20 cellular contexts compared by ENCODE assay signal in the genomic region with DNA sequence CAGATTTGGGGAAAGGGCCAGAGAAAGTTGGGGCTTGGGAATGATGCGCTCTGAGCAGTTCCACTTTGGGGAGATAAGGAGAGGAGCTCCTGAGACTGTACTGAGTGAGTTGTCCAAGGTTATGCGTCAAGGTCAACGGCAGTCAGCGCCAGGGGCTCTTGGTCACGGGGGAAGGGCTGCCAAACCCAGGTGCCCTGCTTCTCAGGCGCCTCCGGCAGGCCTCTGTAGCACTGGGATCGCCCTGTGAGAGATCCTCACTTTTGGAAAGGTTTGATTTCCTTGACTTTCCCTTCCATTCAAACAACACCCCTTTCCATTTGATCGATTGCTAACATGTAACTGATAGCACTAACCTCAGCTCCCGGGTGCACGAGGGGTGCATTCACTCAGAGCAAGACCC.
"Had no signal": no experiment of that assay in that cellular context is flagged by ENCODE, and none has a peak within 500 bp of the region (broad histone marks: within the 10 kb centered on the region; RNA-seq: fewer than 3 reads in every experiment).

No MANE protein-coding gene starts in this region.

- H3K4me1 Mint-ChIP-seq: endodermal cell had no signal

- DNase-seq: colonic mucosa; cortex of kidney; effector CD8-positive, alpha-beta T cell; effector memory CD8-positive, alpha-beta T cell; endodermal cell; esophagus squamous epithelium; foreskin fibroblast; foreskin melanocyte; gastrocnemius medialis; glutamatergic neuron; heart right ventricle; hippocampal formation; left cardiac atrium; left lung; left ventricle myocardium superior; lower lobe of right lung; mesenchymal stem cell; mucosa of descending colon had no signal

- H3K9me3 ChIP-seq: colonic mucosa, gastrocnemius medialis, lower lobe of right lung had no signal

- H3K4me3 Mint-ChIP-seq: dendritic cell treated with granulocyte-macrophage colony-stimulating factor and Interleukin-4, amounts not matched to agents 40 ng/mL and 50 ng/mL, for 4 days; effector memory CD8-positive, alpha-beta T cell; endodermal cell; mesothelial cell of epicardium had no signal

- H3K4me3 ChIP-seq: colonic mucosa, esophagus squamous epithelium, gastrocnemius medialis, heart right ventricle, left lung, lower lobe of right lung, mucosa of descending colon had no signal

- ATAC-seq: effector memory CD8-positive, alpha-beta T cell; gastrocnemius medialis; heart right ventricle; left cardiac atrium; left lung; left ventricle myocardium superior; lower lobe of right lung; mucosa of descending colon had no signal

- H3K36me3 Mint-ChIP-seq: mesothelial cell of epicardium had no signal

- H3K27me3 Mint-ChIP-seq: dendritic cell treated with granulocyte-macrophage colony-stimulating factor and Interleukin-4, amounts not matched to agents 40 ng/mL and 50 ng/mL, for 4 days; effector memory CD8-positive, alpha-beta T cell had no signal

- H3K36me3 ChIP-seq: colonic mucosa, esophagus squamous epithelium, gastrocnemius medialis, heart right ventricle, left lung, lower lobe of right lung had no signal

- H3K27me3 ChIP-seq: colonic mucosa, esophagus squamous epithelium, gastrocnemius medialis, left lung had no signal

- H3K4me1 ChIP-seq: colonic mucosa, esophagus squamous epithelium, gastrocnemius medialis, heart right ventricle, left lung, lower lobe of right lung had no signal

- H3K27ac Mint-ChIP-seq: dendritic cell treated with granulocyte-macrophage colony-stimulating factor and Interleukin-4, amounts not matched to agents 40 ng/mL and 50 ng/mL, for 4 days; effector memory CD8-positive, alpha-beta T cell; endodermal cell; mesothelial cell of epicardium had no signal

- H3K27ac ChIP-seq: colonic mucosa, esophagus squamous epithelium, gastrocnemius medialis, heart right ventricle, left lung, lower lobe of right lung had no signal
